Comparison of ENCODE assay signal across 22 cellular contexts in genomic region chr2:60570281-60570680, GRCh38. TPM values are rescaled to one million over a fixed set of nuclear protein-coding genes. Genes with fewer than 3 reads are reported as not detected.
DNase-seq lines count a peak whose midpoint lies in the region; ATAC-seq lines count a peak whose summit lies in the region.
"Had no signal": no experiment of that assay in that cellular context is flagged by ENCODE, and none has a peak within 500 bp of the region (broad histone marks: within the 10 kb centered on the region; RNA-seq: fewer than 3 reads in every experiment).

No MANE protein-coding gene starts in this region.

- no peaks in the 10 kb centered on the region for H3K79me2 ChIP-seq in trophoblast cell (ENCODE audit: control insufficient read depth, insufficient read depth, low read length, poor library complexity)

- H3K36me3 ChIP-seq in HUES64 (ENCODE audit: insufficient read depth, low read length) (no peaks in the 10 kb centered on the region), trophoblast cell (ENCODE audit: control insufficient read depth in 1 of 2, insufficient read depth in 2 of 2, low read length in 2 of 2) (no peaks in the 10 kb centered on the region)
- H3K36me3 ChIP-seq: ascending aorta, MG63, pancreas, stomach, upper lobe of right lung had no signal

- H2AFZ ChIP-seq in trophoblast cell (ENCODE audit: insufficient read depth, low read length, poor library complexity), result no peak overlapping the region

- H3K14ac ChIP-seq in trophoblast cell (ENCODE audit: low read length), result no peak overlapping the region

- H3K18ac ChIP-seq in trophoblast cell (ENCODE audit: low read length), result no peak overlapping the region

- WGBS in HUES64, result 17% methylated on average over 10 of the region's 10 CpGs
- WGBS in trophoblast cell (ENCODE audit: extremely low coverage, insufficient coverage, insufficient read length), result no CpG with 5 or more reads among the region's 10 CpGs

- POLR2A ChIA-PET in activated CD4-positive, alpha-beta memory T cell treated with anti-CD3 and anti-CD28 coated beads, Interleukin-2, amount 10 ng/mL, durations not matched to agents 7 days and 5 days (lab: Charles Lee), result no interaction called here

- H3K27ac Mint-ChIP-seq in T-helper 2 cell treated with Interferon-gamma antibody and Interleukin-4, amounts not matched to agents 5 μg/mL and 100 μg/mL, for 36 hours, result no peak overlapping the region
- H3K27ac Mint-ChIP-seq in activated CD4-positive, alpha-beta memory T cell treated with anti-CD3 and anti-CD28 coated beads, Interleukin-2, amount 10 ng/mL, durations not matched to agents 7 days and 5 days, result no peak overlapping the region
- H3K27ac Mint-ChIP-seq: CD14-positive monocyte had no signal

- CTCF ChIA-PET in activated CD4-positive, alpha-beta memory T cell treated with anti-CD3 and anti-CD28 coated beads, Interleukin-2, amount 10 ng/mL, durations not matched to agents 7 days and 5 days (lab: Charles Lee), result interaction anchor here (1.2 to 4.3 kb wide), 5 partner anchors 9 to 15 kb away, joined by 3 to 16 read pairs (median 6); no protein-coding TSS in a partner anchor

- H3K9me3 Mint-ChIP-seq in T-helper 2 cell treated with Interferon-gamma antibody and Interleukin-4, amounts not matched to agents 5 μg/mL and 100 μg/mL, for 36 hours, result no peaks in the 10 kb centered on the region
- H3K9me3 Mint-ChIP-seq in activated CD4-positive, alpha-beta memory T cell treated with anti-CD3 and anti-CD28 coated beads, Interleukin-2, amount 10 ng/mL, durations not matched to agents 7 days and 5 days, result no peaks in the 10 kb centered on the region

- peaks cover 4% of the 10 kb centered on the region for H3K4me1 Mint-ChIP-seq in T-helper 2 cell treated with Interferon-gamma antibody and Interleukin-4, amounts not matched to agents 5 μg/mL and 100 μg/mL, for 36 hours (ENCODE audit: low read depth)
- peaks cover 3% of the 10 kb centered on the region for H3K4me1 Mint-ChIP-seq in activated CD4-positive, alpha-beta memory T cell treated with anti-CD3 and anti-CD28 coated beads, Interleukin-2, amount 10 ng/mL, durations not matched to agents 7 days and 5 days

- no peak overlapping the region for H3K4ac ChIP-seq in trophoblast cell (ENCODE audit: low read depth, low read length)

- H3K27ac ChIP-seq in HUES64 (ENCODE audit: low read depth, low read length) (no peak overlapping the region), trophoblast cell (ENCODE audit: low read depth, low read length) (no peak overlapping the region)
- H3K27ac ChIP-seq: ascending aorta, pancreas, stomach, upper lobe of right lung had no signal

- no peaks in the 10 kb centered on the region for H3K79me1 ChIP-seq in trophoblast cell (ENCODE audit: low read length)

- H3K4me3 ChIP-seq in HUES64 (ENCODE audit: low read length) (peak overlapping the region; percentile 65), trophoblast cell (ENCODE audit: low read depth, low read length) (no peak overlapping the region)
- H3K4me3 ChIP-seq: MG63, upper lobe of right lung had no signal

- no peak overlapping the region for H4K12ac ChIP-seq in trophoblast cell (ENCODE audit: low read depth, low read length)

- no peak overlapping the region for H2BK5ac ChIP-seq in trophoblast cell (ENCODE audit: low read depth, low read length, poor library complexity)

- H3K9me3 ChIP-seq in HUES64 (ENCODE audit: insufficient read depth, low read depth, low read length) (no peaks in the 10 kb centered on the region), trophoblast cell (ENCODE audit: insufficient read depth, low read depth, low read length) (no peaks in the 10 kb centered on the region)
- H3K9me3 ChIP-seq: ascending aorta, MG63, pancreas, stomach, upper lobe of right lung had no signal

- H3K27me3 ChIP-seq in HUES64 (ENCODE audit: insufficient read depth, low read length), result peaks cover 62% of the 10 kb centered on the region
- H3K27me3 ChIP-seq in trophoblast cell (ENCODE audit: insufficient read depth, low read length), result peaks cover 10% of the 10 kb centered on the region

- H4K91ac ChIP-seq in trophoblast cell (ENCODE audit: low read depth, low read length), result no peak overlapping the region

- H3K36me3 Mint-ChIP-seq in T-helper 2 cell treated with Interferon-gamma antibody and Interleukin-4, amounts not matched to agents 5 μg/mL and 100 μg/mL, for 36 hours (ENCODE audit: low read depth), result no peaks in the 10 kb centered on the region
- no peaks in the 10 kb centered on the region for H3K36me3 Mint-ChIP-seq in activated CD4-positive, alpha-beta memory T cell treated with anti-CD3 and anti-CD28 coated beads, Interleukin-2, amount 10 ng/mL, durations not matched to agents 7 days and 5 days (ENCODE audit: low read depth)
- H3K36me3 Mint-ChIP-seq: CD14-positive monocyte had no signal

- H2AK5ac ChIP-seq in trophoblast cell (ENCODE audit: low read length), result no peak overlapping the region

- H3K4me1 ChIP-seq in HUES64 (ENCODE audit: insufficient read depth, low read length), result peaks cover 18% of the 10 kb centered on the region
- H3K4me1 ChIP-seq in trophoblast cell (ENCODE audit: control insufficient read depth in 1 of 2, insufficient read depth in 2 of 2, low read length in 2 of 2), result peaks cover 0 to 8% of the 10 kb centered on the region in 2 experiments
- H3K4me1 ChIP-seq: pancreas had no signal

- H3K4me3 Mint-ChIP-seq in T-helper 2 cell treated with Interferon-gamma antibody and Interleukin-4, amounts not matched to agents 5 μg/mL and 100 μg/mL, for 36 hours, result peak overlapping the region; percentile 29
- H3K4me3 Mint-ChIP-seq in activated CD4-positive, alpha-beta memory T cell treated with anti-CD3 and anti-CD28 coated beads, Interleukin-2, amount 10 ng/mL, durations not matched to agents 7 days and 5 days, result no peak overlapping the region
- H3K4me3 Mint-ChIP-seq: CD14-positive monocyte had no signal

- H2BK12ac ChIP-seq in trophoblast cell (ENCODE audit: low read length), result no peak overlapping the region

- DNase-seq in T-helper 2 cell treated with Interferon-gamma antibody and Interleukin-4, amounts not matched to agents 5 μg/mL and 100 μg/mL, for 36 hours (ENCODE audit: low spot score), result no peak
- no peak for DNase-seq in T-helper 2 cell
- DNase-seq in trophoblast cell, result no peak
- no peak for DNase-seq in mesenteric fat pad (ENCODE audit: low spot score)
- DNase-seq in activated CD4-positive, alpha-beta memory T cell treated with anti-CD3 and anti-CD28 coated beads, Interleukin-2, amount 10 ng/mL, durations not matched to agents 7 days and 5 days, result no peak
- DNase-seq: activated naive CD4-positive, alpha-beta T cell; foreskin melanocyte; IMR-90; left ventricle myocardium superior; MG63; NCI-H1930; NCI-H446; pancreas; SIG-M5; stomach; T1000; upper lobe of right lung had no signal

- H4K8ac ChIP-seq in trophoblast cell (ENCODE audit: low read depth, low read length), result no peak overlapping the region

- ATAC-seq in esophagus mucosa, result peak; percentile 61
- ATAC-seq in HG02798 (IDR thresholded peaks at IDR 0.05; ENCODE audit: poor library complexity, unreplicated experiment), result no peak
- ATAC-seq: left ventricle myocardium superior, upper lobe of right lung had no signal

- H2BK120ac ChIP-seq in trophoblast cell (ENCODE audit: insufficient read depth, low read length, poor library complexity), result no peak overlapping the region

- H3K27me3 Mint-ChIP-seq in T-helper 2 cell treated with Interferon-gamma antibody and Interleukin-4, amounts not matched to agents 5 μg/mL and 100 μg/mL, for 36 hours (ENCODE audit: low read depth), result peaks cover 40% of the 10 kb centered on the region
- peaks cover 36% of the 10 kb centered on the region for H3K27me3 Mint-ChIP-seq in activated CD4-positive, alpha-beta memory T cell treated with anti-CD3 and anti-CD28 coated beads, Interleukin-2, amount 10 ng/mL, durations not matched to agents 7 days and 5 days

- H3K9ac ChIP-seq in HUES64 (ENCODE audit: low read depth, low read length) (no peak overlapping the region), trophoblast cell (ENCODE audit: low read length) (no peak overlapping the region)

- peak overlapping the region; percentile 97 for H3K4me2 ChIP-seq in trophoblast cell (ENCODE audit: low read length)

- H3K23ac ChIP-seq in trophoblast cell (ENCODE audit: low read length), result peak overlapping the region; percentile 48

RNA-seq across cellular contexts. Expression of gene BCL11A, which starts 16.8 kb away (rescaled TPM):
- polyA plus RNA-seq in HUES64 (2013, experiment 1 of 2), result 26.0 TPM
- 23.2 TPM for polyA plus RNA-seq in HUES64 (2013, experiment 2 of 2)
- 43.0 TPM for total RNA-seq in esophagus mucosa
- 15.6 and 17.9 TPM in 2 replicates for polyA plus RNA-seq in trophoblast cell (2013)
- 0.64 TPM for total RNA-seq in mesenteric fat pad
- not detected for total RNA-seq in activated CD4-positive, alpha-beta memory T cell treated with anti-CD3 and anti-CD28 coated beads, Interleukin-2, amount 10 ng/mL, durations not matched to agents 7 days and 5 days

Comparison
In these comparisons a context has a peak if more than half of its experiments do, and no peak if none do; other contexts are left out.
1. RNA of gene BCL11A, which starts 16.8 kb away (total RNA-seq): 43.0 TPM in esophagus mucosa (single experiment); 0.64 TPM in mesenteric fat pad (single experiment) and not detected in activated CD4-positive, alpha-beta memory T cell treated with anti-CD3 and anti-CD28 coated beads, Interleukin-2, amount 10 ng/mL, durations not matched to agents 7 days and 5 days; every median in the first group is over 10 times any median in the second.